ENCODE assay signal across 15 cellular contexts in genomic region chr1:162635418-162635817, GRCh38. TPM values are rescaled to one million over a fixed set of nuclear protein-coding genes. Genes with fewer than 3 reads are reported as not detected.
DNase-seq lines count a peak whose midpoint lies in the region; ATAC-seq and TF ChIP-seq lines count a peak whose summit lies in the region.
"Had no signal": no experiment of that assay in that cellular context is flagged by ENCODE, and none has a peak within 500 bp of the region (broad histone marks: within the 10 kb centered on the region; RNA-seq: fewer than 3 reads in every experiment).

No MANE protein-coding gene starts in this region.

- no peaks in the 10 kb centered on the region for H3K27me3 ChIP-seq in thoracic aorta (replicated peaks; ENCODE audit: insufficient read depth)
- H3K27me3 ChIP-seq: brain microvascular endothelial cell, Peyer's patch had no signal

- H3K27ac Mint-ChIP-seq in brain (peak overlapping the region in 3 of 5 experiments; percentile 4 to 95 (median 94)), mesothelial cell of epicardium (no peak overlapping the region)
- H3K27ac Mint-ChIP-seq: activated CD4-positive, alpha-beta T cell treated with anti-CD3 and anti-CD28 coated beads, Interleukin-2, amount 10 ng/mL, durations not matched to agents 24 days and 14 days; activated naive CD4-positive, alpha-beta T cell treated with anti-CD3 and anti-CD28 coated beads for 36 hours; H9 had no signal

- H3K27ac ChIP-seq in thoracic aorta = peak overlapping the region in 1 of 2 donors; percentile 9
- H3K27ac ChIP-seq: brain microvascular endothelial cell had no signal

- H3K9me3 Mint-ChIP-seq in brain = no peaks in the 10 kb centered on the region
- no peaks in the 10 kb centered on the region for H3K9me3 Mint-ChIP-seq in mesothelial cell of epicardium
- H3K9me3 Mint-ChIP-seq: activated CD4-positive, alpha-beta T cell treated with anti-CD3 and anti-CD28 coated beads, Interleukin-2, amount 10 ng/mL, durations not matched to agents 24 days and 14 days; activated naive CD4-positive, alpha-beta T cell treated with anti-CD3 and anti-CD28 coated beads for 36 hours; H9 had no signal

- ATAC-seq in thoracic aorta (ENCODE audit: insufficient number of reproducible peaks, low FRiP score, low read depth) (no peak), GM21825 (IDR thresholded peaks at IDR 0.05; ENCODE audit: unreplicated experiment) (no peak), HG03378 (IDR thresholded peaks at IDR 0.05; ENCODE audit: unreplicated experiment) (no peak)

- peak overlapping the region; percentile 78 for H3K4me3 ChIP-seq in thoracic aorta

- H3K4me1 Mint-ChIP-seq in brain = peaks cover 58% of the 10 kb centered on the region
- H3K4me1 Mint-ChIP-seq in mesothelial cell of epicardium = peaks cover 42% of the 10 kb centered on the region
- H3K4me1 Mint-ChIP-seq: activated CD4-positive, alpha-beta T cell treated with anti-CD3 and anti-CD28 coated beads, Interleukin-2, amount 10 ng/mL, durations not matched to agents 24 days and 14 days had no signal

- H3K9me3 ChIP-seq in thoracic aorta = no peaks in the 10 kb centered on the region
- H3K9me3 ChIP-seq: Peyer's patch had no signal

- H3K4me1 ChIP-seq in thoracic aorta (ENCODE audit: control insufficient read depth in 1 of 2, low read depth in 2 of 2) = peaks cover 7 to 37% of the 10 kb centered on the region in 2 donors
- H3K4me1 ChIP-seq: Peyer's patch had no signal

- TF ChIP-seq CTCF in brain (conservative IDR thresholded peaks at IDR 0.05) (no peak), mesothelial cell of epicardium (IDR thresholded peaks at IDR 0.05; ENCODE audit: unreplicated experiment) (no peak), thoracic aorta (IDR thresholded peaks at IDR 0.05) (no peak)

- H3K36me3 Mint-ChIP-seq in brain = no peaks in the 10 kb centered on the region
- H3K36me3 Mint-ChIP-seq in mesothelial cell of epicardium = peaks cover 1% of the 10 kb centered on the region

- H3K27me3 Mint-ChIP-seq in brain (peaks cover 4% of the 10 kb centered on the region), mesothelial cell of epicardium (ENCODE audit: low read depth) (no peaks in the 10 kb centered on the region)

- DNase-seq in HCEC 1CT = peak; percentile 23
- no peak for DNase-seq in mesothelial cell of epicardium (ENCODE audit: low spot score in 2 of 2, unreplicated experiment in 2 of 2)
- DNase-seq in thoracic aorta (ENCODE audit: low spot score) = no peak
- no peak for DNase-seq in NCI-H82 treated with DMSO at 0.1 percent for 48 hours (lab: John Stamatoyannopoulos, UW; ENCODE audit: unreplicated experiment)
- DNase-seq: activated CD4-positive, alpha-beta T cell treated with anti-CD3 and anti-CD28 coated beads, Interleukin-2, amount 10 ng/mL, durations not matched to agents 24 days and 14 days; activated naive CD4-positive, alpha-beta T cell treated with anti-CD3 and anti-CD28 coated beads for 36 hours; brain microvascular endothelial cell; H9; hippocampal formation; kidney; NCI-H748 treated with DMSO at 0.1 percent for 48 hours; Peyer's patch had no signal

- H3K36me3 ChIP-seq in thoracic aorta = no peaks in the 10 kb centered on the region
- H3K36me3 ChIP-seq: brain microvascular endothelial cell, Peyer's patch had no signal

- H3K4me3 Mint-ChIP-seq in brain (peak overlapping the region in 3 of 5 experiments; percentile 80 to 91 (median 87)), mesothelial cell of epicardium (peak overlapping the region; percentile 74)
- H3K4me3 Mint-ChIP-seq: activated CD4-positive, alpha-beta T cell treated with anti-CD3 and anti-CD28 coated beads, Interleukin-2, amount 10 ng/mL, durations not matched to agents 24 days and 14 days; activated naive CD4-positive, alpha-beta T cell treated with anti-CD3 and anti-CD28 coated beads for 36 hours; H9 had no signal

RNA-seq across cellular contexts. Expression of gene DDR2, which starts 3.2 kb away (rescaled TPM):
- polyA plus RNA-seq in brain (ENCODE audit: insufficient read depth, low read depth, low replicate concordance) = 2.7 TPM
- 54.4 to 60.0 TPM (median 58.1 TPM) in 3 replicates for total RNA-seq in mesothelial cell of epicardium
- 100 to 1,000 TPM; 133 to 144 TPM for total RNA-seq in thoracic aorta
